ENCODE assay signal across 17 cellular contexts in the genomic region with DNA sequence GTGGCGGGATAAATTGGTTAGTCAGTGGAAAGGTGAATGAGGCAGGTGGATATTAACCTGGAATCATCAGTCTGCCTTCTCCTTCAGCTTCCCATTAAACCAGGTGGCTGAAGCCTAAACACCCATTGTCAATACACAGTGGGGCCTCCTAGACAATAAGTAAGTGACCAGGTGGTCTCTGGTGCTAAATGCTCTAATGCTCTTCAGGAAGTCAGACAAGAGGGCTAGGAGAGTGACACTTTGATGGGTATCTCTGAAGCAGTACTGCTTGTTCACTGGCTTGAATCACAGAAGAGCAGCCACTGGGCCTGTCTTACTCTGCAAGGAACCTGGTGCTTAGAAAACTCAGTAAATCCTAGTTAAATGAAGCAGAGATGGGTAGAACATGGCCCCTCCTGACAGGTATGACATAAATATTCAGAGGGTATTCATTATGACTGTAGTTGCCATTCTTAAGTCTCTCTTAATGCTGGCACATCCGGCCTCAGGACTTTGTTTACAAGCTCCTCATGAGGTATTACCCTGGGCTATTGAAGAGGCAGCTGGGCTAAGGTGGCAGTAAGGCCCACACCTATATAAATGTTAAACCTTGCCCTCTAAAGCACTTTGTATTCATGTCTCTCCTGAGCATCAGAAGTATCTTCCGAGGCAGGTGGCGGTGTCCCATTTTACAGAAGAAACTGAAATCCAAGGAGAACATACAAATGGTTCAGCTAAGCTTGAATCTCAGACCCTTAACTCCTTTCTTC.
A peak's percentile ranks its signal among the peaks of the same experiment; 100 is the strongest.
DNase-seq lines count a peak whose midpoint lies in the region; ATAC-seq and TF ChIP-seq lines count a peak whose summit lies in the region.
"Had no signal": no experiment of that assay in that cellular context is flagged by ENCODE, and none has a peak within 500 bp of the region (broad histone marks: within the 10 kb centered on the region; RNA-seq: fewer than 3 reads in every experiment).

No MANE protein-coding gene starts in this region.

- POLR2A ChIA-PET in OCI-LY7 (lab: Charles Lee), result interaction anchor here (0.6 to 1.2 kb wide), 4 partner anchors 8 to 51 kb away, joined by 3 to 5 read pairs (median 3); no protein-coding TSS in a partner anchor

- H4K5ac ChIP-seq in mesendoderm (ENCODE audit: low read length), result no peak overlapping the region

- WGBS in mesendoderm (ENCODE audit: extremely low coverage, insufficient coverage, low lambda C conversion rate), result no CpG with 5 or more reads among the region's 4 CpGs

- H2BK5ac ChIP-seq in mesendoderm (ENCODE audit: low read length), result no peak overlapping the region

- H2AK5ac ChIP-seq in mesendoderm (ENCODE audit: low read length), result no peak overlapping the region

- no peak for DNase-seq in activated CD4-positive, CD25-positive, alpha-beta regulatory T cell (lab: John Stamatoyannopoulos, UW)
- peak; percentile 63 for DNase-seq in COR-L47 (lab: John Stamatoyannopoulos, UW)
- DNase-seq in OCI-LY7 (ENCODE audit: low spot score), result peak; percentile 76
- DNase-seq in mesendoderm, result peak; percentile 69
- no peak for DNase-seq in GM13977 (ENCODE audit: low spot score)
- no peak for DNase-seq in NCI-H526 (lab: John Stamatoyannopoulos, UW)
- no peak for DNase-seq in DMS 273 treated with DMSO at 0.1 percent for 48 hours (lab: John Stamatoyannopoulos, UW)
- DNase-seq: activated T-cell treated with anti-CD3 and anti-CD28 coated beads for 4 hours, cerebellar nuclear complex, hippocampal formation, MM.1S, NCI-H2081 treated with DMSO at 0.1 percent for 48 hours, SW 1271 had no signal

- H3K4me2 ChIP-seq in OCI-LY7 (ENCODE audit: low read length), result peak overlapping the region; percentile 35; the same call in 1 of the 2 replicates
- no peak overlapping the region for H3K4me2 ChIP-seq in mesendoderm (ENCODE audit: low read length)
- H3K4me2 ChIP-seq: A549 had no signal

- peaks cover 19% of the 10 kb centered on the region for H3K79me1 ChIP-seq in mesendoderm (ENCODE audit: low read length)

- in situ Hi-C loops in GM13977 (cut with MboI; ENCODE audit: low pct_unique_long_range_greater_than_20kb, low sequenced_read_pairs, unreplicated experiment), result no loop called here

- H3K9me2 ChIP-seq in OCI-LY7 (ENCODE audit: insufficient read depth, low read length), result no peaks in the 10 kb centered on the region

- H3K9me3 ChIP-seq in OCI-LY7 (ENCODE audit: low read length), result no peaks in the 10 kb centered on the region
- H3K9me3 ChIP-seq: A549 had no signal

- H3K27ac ChIP-seq in OCI-LY7 (ENCODE audit: low read depth, low read length, poor library complexity, severe bottlenecking) (peak overlapping the region; percentile 45), mesendoderm (ENCODE audit: low read depth, low read length) (no peak overlapping the region)
- H3K27ac ChIP-seq: A549, VCaP had no signal

- H3K4me1 ChIP-seq in OCI-LY7 (ENCODE audit: insufficient read depth, low read length, poor library complexity, severe bottlenecking), result peaks cover 16% of the 10 kb centered on the region
- peaks cover 4% of the 10 kb centered on the region for H3K4me1 ChIP-seq in mesendoderm (ENCODE audit: control insufficient read depth, low read depth, low read length)
- H3K4me1 ChIP-seq: A549 had no signal

- H2AFZ ChIP-seq in OCI-LY7 (ENCODE audit: low read length), result no peak overlapping the region

- no peak overlapping the region for H4K8ac ChIP-seq in mesendoderm (ENCODE audit: low read depth, low read length)

- no peak overlapping the region for H3K9ac ChIP-seq in mesendoderm (ENCODE audit: low read length)

- H2BK120ac ChIP-seq in mesendoderm (ENCODE audit: low read depth, low read length), result no peak overlapping the region

- H3K36me3 ChIP-seq in OCI-LY7 (ENCODE audit: insufficient read depth, low read length), result no peaks in the 10 kb centered on the region
- no peaks in the 10 kb centered on the region for H3K36me3 ChIP-seq in mesendoderm (ENCODE audit: control insufficient read depth, insufficient read depth, low read length)

- H3K4me3 ChIP-seq in OCI-LY7 (ENCODE audit: low read depth, low read length, poor library complexity, severe bottlenecking) (no peak overlapping the region), mesendoderm (ENCODE audit: low read length) (no peak overlapping the region)
- H3K4me3 ChIP-seq: A549 had no signal

- no peak for TF ChIP-seq CTCF in OCI-LY7 (conservative IDR thresholded peaks at IDR 0.05; ENCODE audit: low read length)
- no peak for TF ChIP-seq CTCF in GM13977 (IDR thresholded peaks at IDR 0.05; ENCODE audit: extremely low read depth, insufficient read depth, missing control alignments)

- intact Hi-C loops in OCI-LY7 (cut with micrococcal nuclease; ENCODE audit: unreplicated experiment), result no loop called here

- H2BK15ac ChIP-seq in mesendoderm (replicated peaks; ENCODE audit: low read depth), result no peak overlapping the region

- no peak overlapping the region for H3K56ac ChIP-seq in mesendoderm (ENCODE audit: low read length)

- no peak overlapping the region for H3K23ac ChIP-seq in mesendoderm (ENCODE audit: low read length)

- no peaks in the 10 kb centered on the region for H4K20me1 ChIP-seq in OCI-LY7 (ENCODE audit: insufficient read depth, low read length)

- peak; percentile 8 to 62 for ATAC-seq in activated CD4-positive, CD25-positive, alpha-beta regulatory T cell treated with anti-CD3 and anti-CD28 coated beads, Interleukin-2, amount 50 U/mL, for 24 hours
- ATAC-seq: A549, left lobe of liver had no signal

- H3K4ac ChIP-seq in mesendoderm (ENCODE audit: low read depth, low read length), result no peak overlapping the region

- CTCF ChIA-PET in OCI-LY7 (lab: Charles Lee; ENCODE audit: unreplicated experiment), result no interaction called here

- no TSS peak for BruUV-seq in OCI-LY7 (replicated peaks; lab: Mats Ljungman, UMichigan)

- no peaks in the 10 kb centered on the region for H3K27me3 ChIP-seq in mesendoderm (ENCODE audit: insufficient read depth, low read length, poor library complexity)

- H3K79me2 ChIP-seq in OCI-LY7 (ENCODE audit: insufficient read depth, low read depth, low read length) (no peaks in the 10 kb centered on the region), mesendoderm (ENCODE audit: control insufficient read depth, insufficient read depth, low read length) (peaks cover 28% of the 10 kb centered on the region)

- H3K18ac ChIP-seq in mesendoderm (ENCODE audit: low read length), result no peak overlapping the region

Comparison
In these comparisons a context has a peak if more than half of its experiments do, and no peak if none do; other contexts are left out.
1. DNase-seq: peak in COR-L47 (single experiment), OCI-LY7 (single experiment) and mesendoderm (single experiment); none in activated CD4-positive, CD25-positive, alpha-beta regulatory T cell (0 of 4), GM13977 (single experiment), NCI-H526 (0 of 2) and DMS 273 treated with DMSO at 0.1 percent for 48 hours (single experiment).